Comparison of ENCODE assay signal across 8 cellular contexts in genomic region chr2:101474752-101475384, GRCh38. TPM values are rescaled to one million over a fixed set of nuclear protein-coding genes. Genes with fewer than 3 reads are reported as not detected.
A peak's percentile ranks its signal among the peaks of the same experiment; 100 is the strongest.
DNase-seq lines count a peak whose midpoint lies in the region; ATAC-seq, FAIRE-seq and TF ChIP-seq lines count a peak whose summit lies in the region.

TSS of gene RFX8 (minus strand) at chr2:101475112. CDS start at chr2:101466848, 8,264 bp downstream.

- CTCF ChIA-PET in T-cell (lab: Charles Lee), result interaction anchor here in 1 of 2 donors (0.6 kb wide), 1 partner anchor 185 kb away, joined by 6 read pairs; no protein-coding TSS in a partner anchor
- CTCF ChIA-PET in HepG2 (lab: Yijun Ruan, JAX; ENCODE audit: low intra/inter-chr PET ratio, low total read pairs), result no interaction called here

- peaks cover 14 to 18% (median 15%) of the 10 kb centered on the region in 3 donors for H3K4me1 Mint-ChIP-seq in T-cell

- POLR2A ChIA-PET in T-cell (lab: Charles Lee) (interaction anchor here in 1 of 2 donors (0.5 to 0.6 kb wide), 4 partner anchors 101 to 821 kb away, joined by 3 read pairs; no protein-coding TSS in a partner anchor), HepG2 (lab: Yijun Ruan, JAX) (interaction anchor here (0.6 kb wide), 1 partner anchor 40 kb away, joined by 3 read pairs; no protein-coding TSS in a partner anchor)

- peak within 1 kb of the TSS; percentile 79 to 82 (median 81) for H3K4me3 Mint-ChIP-seq in T-cell

- DNase-seq in GF-D8 (lab: John Stamatoyannopoulos, UW) (peak; percentile 97), T-cell (peak; percentile 8 to 63 (median 35)), brain microvascular endothelial cell (peak; percentile 84), HepG2 (ENCODE audit: low spot score) (peak; percentile 53), medulla oblongata (ENCODE audit: extremely low spot score) (no peak), NCI-H2081 treated with DMSO at 0.1 percent for 48 hours (lab: John Stamatoyannopoulos, UW) (no peak)
- DNase-seq in stimulated activated CD4-positive, alpha-beta T cell treated with anti-CD3 and anti-CD28 coated beads, TNF-alpha, amount 100 ng/mL, for 48 hours (ENCODE audit: low read depth in 3 of 3), result peak; percentile 44 to 63 (median 48)

- TF ChIP-seq CTCF in brain microvascular endothelial cell (IDR thresholded peaks at IDR 0.05; ENCODE audit: low read depth, low read length, missing control alignments) (no peak), HepG2 (CRISPR knock-in tag; IDR thresholded peaks at IDR 0.05) (no peak)

- no peak for TF ChIP-seq RAD21 in HepG2 (CRISPR knock-in tag; IDR thresholded peaks at IDR 0.05)

- TF ChIP-seq EP300 in HepG2 (IDR thresholded peaks at IDR 0.05; ENCODE audit: low read depth in 2 of 2, low read length in 2 of 2) (no peak), HepG2 (CRISPR knock-in tag; IDR thresholded peaks at IDR 0.05; ENCODE audit: borderline replicate concordance) (no peak)

- no peak for FAIRE-seq in HepG2 (lab: Jason Lieb, UNC)

- intact Hi-C loops in HepG2 (cut with micrococcal nuclease; ENCODE audit: unreplicated experiment), result no loop called here

- H3K27ac Mint-ChIP-seq in T-cell, result peak within 1 kb of the TSS; percentile 60 to 79

- peak within 1 kb of the TSS; percentile 89 for H3K27ac ChIP-seq in brain microvascular endothelial cell
- H3K27ac ChIP-seq in HepG2 (ENCODE audit: extremely low read length, insufficient read depth, low read length), result no peak within 1 kb of the TSS

- no peaks in the 10 kb centered on the region for H4K20me1 ChIP-seq in HepG2 (ENCODE audit: insufficient read depth, low read length)

- H3K27me3 ChIP-seq in brain microvascular endothelial cell (replicated peaks) (no peaks in the 10 kb centered on the region), HepG2 (ENCODE audit: control insufficient read depth in 1 of 2, insufficient read depth in 2 of 2, low read length in 2 of 2) (peaks cover 6 to 25% of the 10 kb centered on the region in 2 experiments; a peak in 3 of 5 replicates)

- H3K4me3 ChIP-seq in brain microvascular endothelial cell (ENCODE audit: low read depth, low read length) (peak within 1 kb of the TSS; percentile 65), HepG2 (replicated peaks in 1 of 3; ENCODE audit: insufficient read depth in 1 of 3, low read depth in 2 of 3, low read length in 3 of 3) (peak within 1 kb of the TSS in 2 of 3 experiments; percentile 23 to 31; a peak in 3 of 6 replicates)

- no peak within 1 kb of the TSS for H3K9ac ChIP-seq in HepG2 (ENCODE audit: insufficient read depth, low read depth, low read length)

- in situ Hi-C loops in brain microvascular endothelial cell (cut with HindIII; ENCODE audit: low pct_ligation_motif_present, low sequenced_read_pairs), result no loop called here
- in situ Hi-C loops in HepG2 (cut with HindIII; ENCODE audit: extremely low pct_ligation_motif_present, low pct_unique_long_range_greater_than_20kb), result no loop called here

- peak within 1 kb of the TSS; percentile 34 for H3K4me2 ChIP-seq in HepG2 (ENCODE audit: low read depth, low read length)

- no TSS peak for BruUV-seq in HepG2 (replicated peaks; lab: Mats Ljungman, UMichigan)

- 41% methylated on average over 14 of the region's 18 CpGs for WGBS in HepG2 (ENCODE audit: low lambda C conversion rate)

- no peaks in the 10 kb centered on the region for H3K9me3 Mint-ChIP-seq in T-cell

- ATAC-seq in T-cell (replicated peaks in 1 of 4), result peak; percentile 89 to 92 (median 90)
- peak; percentile 47 for ATAC-seq in HepG2
- ATAC-seq in GM21390 (IDR thresholded peaks at IDR 0.05; ENCODE audit: unreplicated experiment), result no peak

- no peak within 1 kb of the TSS for H2AFZ ChIP-seq in HepG2 (ENCODE audit: low read length)

- peaks cover 0 to 2% of the 10 kb centered on the region in 2 donors for H3K27me3 Mint-ChIP-seq in T-cell

- H3K36me3 Mint-ChIP-seq in T-cell, result no peaks in the 10 kb centered on the region

- H3K79me2 ChIP-seq in HepG2 (ENCODE audit: insufficient read depth, low read length), result no peaks in the 10 kb centered on the region

- H3K36me3 ChIP-seq in brain microvascular endothelial cell (replicated peaks) (no peaks in the 10 kb centered on the region), HepG2 (replicated peaks in 1 of 2; ENCODE audit: control insufficient read depth in 1 of 2, insufficient read depth in 2 of 2, low read length in 2 of 2) (no peaks in the 10 kb centered on the region)

- peaks cover 12% of the 10 kb centered on the region for H3K4me1 ChIP-seq in HepG2 (ENCODE audit: insufficient read depth, low read length)

- no peaks in the 10 kb centered on the region for H3K9me3 ChIP-seq in HepG2 (ENCODE audit: low read length)

- no peak for TF ChIP-seq POLR2A in HepG2 (IDR thresholded peaks at IDR 0.05; ENCODE audit: insufficient read depth in 1 of 2, low read depth in 2 of 2, low read length in 2 of 2)

TF ChIP-seq in HepG2, 621 proteins besides CTCF, POLR2A, EP300 and RAD21:
- TF ChIP-seq ZNF563 (CRISPR knock-in tag; IDR thresholded peaks at IDR 0.05) (no peak), MAFF (IDR thresholded peaks at IDR 0.05; ENCODE audit: low read depth, low read length) (0 out of 2 replicates have a peak, but pooled peaks have one; percentile 16), GZF1 (CRISPR knock-in tag; IDR thresholded peaks at IDR 0.05) (no peak)

RNA-seq across cellular contexts. Expression of gene RFX8, which starts in this region (rescaled TPM):
- total RNA-seq in T-cell, result 1 to 10 TPM in 1 of 5 donors, under 1 TPM in 4; 0.23 to 1.0 (median 0.59) TPM
- total RNA-seq in HepG2 (2016; rRNA removed; fragmentation: Illumina TruSeq; extraction: Trizol), result not detected in 2 replicates
- total RNA-seq in HepG2 (2016; cell fraction: cytosol; rRNA removed; fragmentation: Illumina TruSeq; extraction: Trizol; ENCODE audit: low read depth), result not detected in 2 replicates
- not detected in 2 replicates for total RNA-seq in HepG2 (2016; cell fraction: insoluble cytoplasmic fraction; rRNA removed; fragmentation: Illumina TruSeq; extraction: Trizol)
- not detected in 2 replicates for total RNA-seq in HepG2 (2016; cell fraction: membrane; rRNA removed; fragmentation: Illumina TruSeq; extraction: Trizol)
- total RNA-seq in HepG2 (2016; cell fraction: nucleus; rRNA removed; fragmentation: Illumina TruSeq; extraction: Trizol), result not detected in 2 replicates
- polyA plus RNA-seq in HepG2 (2011; rRNA removed), result not detected in 2 replicates
- polyA plus RNA-seq in HepG2 (2011; cell fraction: cytosol; rRNA removed), result not detected in 2 replicates
- not detected in 2 replicates for polyA plus RNA-seq in HepG2 (2011; cell fraction: nucleus; rRNA removed)
- not detected in 2 replicates for polyA plus RNA-seq in HepG2 (2012)
- polyA plus RNA-seq in HepG2 (2016; cell fraction: cytosol; fragmentation: Illumina TruSeq; extraction: Trizol; ENCODE audit: low read depth), result not detected in 2 replicates
- polyA plus RNA-seq in HepG2 (2016; cell fraction: insoluble cytoplasmic fraction; fragmentation: Illumina TruSeq; extraction: Trizol; ENCODE audit: low read depth), result not detected in 2 replicates
- polyA plus RNA-seq in HepG2 (2016; cell fraction: membrane; fragmentation: Illumina TruSeq; extraction: Trizol; ENCODE audit: low read depth), result not detected in 2 replicates
- not detected in 2 replicates for polyA plus RNA-seq in HepG2 (2016; cell fraction: nucleus; fragmentation: Illumina TruSeq; extraction: Trizol; ENCODE audit: insufficient read depth, low read depth)
- polyA minus RNA-seq in HepG2 (2011; rRNA and poly(A)+ RNA removed; ENCODE audit: low replicate concordance), result not detected in 2 replicates
- not detected in 2 replicates for polyA minus RNA-seq in HepG2 (2011; cell fraction: cytosol; rRNA and poly(A)+ RNA removed)
- polyA minus RNA-seq in HepG2 (2011; cell fraction: nucleus; rRNA and poly(A)+ RNA removed), result not detected in 2 replicates

Comparison
In these comparisons a context has a peak if more than half of its experiments do, and no peak if none do; other contexts are left out.
1. Peak in DNase-seq, ATAC-seq, H3K4me3 ChIP-seq and H3K4me2 ChIP-seq in HepG2; RNA of the gene not detected or under 1 TPM.
2. DNase-seq: peak in GF-D8 (single experiment), T-cell (34 of 34), brain microvascular endothelial cell (single experiment) and stimulated activated CD4-positive, alpha-beta T cell treated with anti-CD3 and anti-CD28 coated beads, TNF-alpha, amount 100 ng/mL, for 48 hours (3 of 3); none in medulla oblongata (single experiment) and NCI-H2081 treated with DMSO at 0.1 percent for 48 hours (single experiment).